14 cellular contexts compared by ENCODE assay signal in the genomic region with DNA sequence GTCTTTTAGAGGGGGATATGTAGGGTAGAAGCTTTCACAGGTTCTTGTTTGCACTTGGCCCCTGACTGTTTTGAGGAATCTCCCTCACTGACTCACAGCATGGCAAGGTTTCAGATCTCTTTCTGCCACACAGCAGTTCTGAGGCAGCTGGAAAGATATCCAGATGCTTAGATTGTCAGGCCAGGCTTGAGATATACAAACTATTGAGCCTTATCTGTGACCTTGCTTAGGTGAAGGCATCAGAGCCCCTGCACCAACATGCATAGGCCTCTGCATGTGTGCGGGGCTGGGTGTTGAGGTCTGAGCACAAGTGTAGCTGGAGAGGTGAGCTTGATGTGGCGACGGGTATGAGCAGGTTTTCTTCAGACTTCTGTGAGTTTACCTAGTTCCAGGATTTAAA.
A peak's percentile ranks its signal among the peaks of the same experiment; 100 is the strongest.
DNase-seq lines count a peak whose midpoint lies in the region; FAIRE-seq and TF ChIP-seq lines count a peak whose summit lies in the region.
"Had no signal": no experiment of that assay in that cellular context is flagged by ENCODE, and none has a peak within 500 bp of the region (broad histone marks: within the 10 kb centered on the region; RNA-seq: fewer than 3 reads in every experiment).

No MANE protein-coding gene starts in this region.

- H3K79me2 ChIP-seq in MM.1S (ENCODE audit: low read length), result no peaks in the 10 kb centered on the region

- TF ChIP-seq CTCF in MM.1S (IDR thresholded peaks at IDR 0.05; ENCODE audit: low read length) (no peak), bronchial epithelial cell (IDR thresholded peaks at IDR 0.05; ENCODE audit: insufficient read depth, low read length, severe bottlenecking) (no peak)

- no peak overlapping the region for H3K9ac ChIP-seq in MM.1S (ENCODE audit: low read length)

- H3K9me3 ChIP-seq in MM.1S (replicated peaks; ENCODE audit: insufficient read depth, low read length), result no peaks in the 10 kb centered on the region

- FAIRE-seq in bronchial epithelial cell (lab: Jason Lieb, UNC) (no peak), urothelium cell line (lab: Jason Lieb, UNC) (no peak)
- FAIRE-seq: endometrium, HTR-8/SVneo had no signal

- peak overlapping the region; percentile 11; the same call in 1 of the 2 replicates for H3K27ac ChIP-seq in MM.1S (ENCODE audit: low read length)
- H3K27ac ChIP-seq: 22Rv1 had no signal

- no peak overlapping the region for H3K4me3 ChIP-seq in MM.1S (ENCODE audit: low read length)
- no peak overlapping the region for H3K4me3 ChIP-seq in bronchial epithelial cell (ENCODE audit: low read depth, low read length)

- H4K20me1 ChIP-seq in MM.1S (ENCODE audit: insufficient read depth, low read length), result no peaks in the 10 kb centered on the region

- H3F3A ChIP-seq in MM.1S (ENCODE audit: insufficient read depth, low read length), result no peaks in the 10 kb centered on the region

- no peaks in the 10 kb centered on the region for H3K9me2 ChIP-seq in MM.1S (replicated peaks; ENCODE audit: insufficient read depth, low read length)

- H3K27me3 ChIP-seq in MM.1S (replicated peaks; ENCODE audit: insufficient read depth, low read length) (no peaks in the 10 kb centered on the region), bronchial epithelial cell (ENCODE audit: control insufficient read depth, insufficient read depth, low read length) (no peaks in the 10 kb centered on the region)

- H2AFZ ChIP-seq in MM.1S (ENCODE audit: low read length), result no peak overlapping the region

- H3K36me3 ChIP-seq in MM.1S (replicated peaks; ENCODE audit: insufficient read depth, low read length), result no peaks in the 10 kb centered on the region
- peaks cover 4% of the 10 kb centered on the region for H3K36me3 ChIP-seq in bronchial epithelial cell (ENCODE audit: control insufficient read depth, insufficient read depth, low read length)

- no peaks in the 10 kb centered on the region for H3K4me1 ChIP-seq in MM.1S (ENCODE audit: low read length)

- H3K4me2 ChIP-seq in MM.1S (ENCODE audit: low read depth, low read length), result no peak overlapping the region

- peak; percentile 5 for DNase-seq in DMS 273 (lab: John Stamatoyannopoulos, UW; ENCODE audit: unreplicated experiment)
- DNase-seq in DMS 273 treated with DMSO at 0.1 percent for 48 hours (lab: John Stamatoyannopoulos, UW), result no peak
- no peak for DNase-seq in MM.1S
- DNase-seq in bronchial epithelial cell (ENCODE audit: low read depth), result peak; percentile 48
- peak; percentile 30 for DNase-seq in kidney tubule cell (ENCODE audit: low spot score)
- DNase-seq in urothelium cell line (ENCODE audit: low spot score), result no peak
- DNase-seq in activated gamma-delta T cell (lab: John Stamatoyannopoulos, UW), result no peak
- no peak for DNase-seq in SHP77 (lab: John Stamatoyannopoulos, UW)
- DNase-seq: GDM1, NCI-H446, T-helper 1 cell had no signal

Comparison
In these comparisons a context has a peak if more than half of its experiments do, and no peak if none do; other contexts are left out.
1. DNase-seq: peak in DMS 273 (single experiment), bronchial epithelial cell (single experiment) and kidney tubule cell (single experiment); none in DMS 273 treated with DMSO at 0.1 percent for 48 hours (single experiment), MM.1S (single experiment), urothelium cell line (single experiment), activated gamma-delta T cell (single experiment) and SHP77 (0 of 2).